In the genomic region with DNA sequence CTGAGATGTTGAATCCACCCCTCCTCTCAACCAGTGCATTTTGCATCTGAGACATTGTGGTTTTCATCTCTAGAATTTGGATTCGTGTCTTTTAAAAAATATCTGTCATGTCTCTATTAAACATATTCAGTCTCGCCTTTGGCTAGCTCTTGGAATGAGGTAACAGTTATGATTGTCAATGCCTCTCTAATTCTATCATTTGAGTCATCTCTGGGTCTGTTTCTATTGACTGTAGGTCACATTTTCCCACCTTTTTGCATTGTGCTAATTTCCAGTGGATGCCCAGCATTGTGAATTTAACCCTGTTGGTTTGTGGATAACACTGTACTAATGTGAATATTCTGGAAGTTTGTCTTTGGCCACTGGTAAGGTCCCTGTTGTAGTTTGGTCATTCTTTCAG, we compare ENCODE assay signal across 35 cellular contexts. TPM values are rescaled to one million over a fixed set of nuclear protein-coding genes. Genes with fewer than 3 reads are reported as not detected.
"Had no signal": no experiment of that assay in that cellular context is flagged by ENCODE, and none has a peak within 500 bp of the region (broad histone marks: within the 10 kb centered on the region; RNA-seq: fewer than 3 reads in every experiment).

No MANE protein-coding gene starts in this region.

- H3K4me1 ChIP-seq: adrenal gland, ascending aorta, body of pancreas, breast epithelium had no signal

- DNase-seq: activated effector memory CD4-positive, alpha-beta T cell treated with anti-CD3 and anti-CD28 coated beads, Interleukin-2, amount 50 U/mL, for 16 hours; activated effector memory CD4-positive, alpha-beta T cell treated with Interleukin-2 at 50 U/mL for 16 hours; activated gamma-delta T cell; activated gamma-delta T cell treated with Interleukin-2 at 50 U/mL for 16 hours; activated naive CD4-positive, alpha-beta T cell; activated naive CD4-positive, alpha-beta T cell treated with anti-CD3 and anti-CD28 coated beads for 36 hours; activated naive CD4-positive, alpha-beta T cell treated with anti-CD3 and anti-CD28 coated beads, Interleukin-2, amount 10 ng/mL, durations not matched to agents 7 days and 5 days; activated naive CD4-positive, alpha-beta T cell treated with anti-CD3 and anti-CD28 coated beads, Interleukin-2, amount 50 U/mL, for 16 hours; activated naive CD4-positive, alpha-beta T cell treated with Interleukin-2 at 50 U/mL for 16 hours; activated naive CD8-positive, alpha-beta T cell treated with anti-CD3 and anti-CD28 coated beads for 36 hours; activated naive CD8-positive, alpha-beta T cell treated with anti-CD3 and anti-CD28 coated beads, Interleukin-2, amount 10 ng/mL, durations not matched to agents 7 days and 5 days; activated naive CD8-positive, alpha-beta T cell treated with anti-CD3 and anti-CD28 coated beads, Interleukin-2, amount 50 U/mL, for 24 hours; activated T-cell treated with anti-CD3 and anti-CD28 coated beads, Interleukin-2, amount 50 U/mL, for 24 hours; activated T-cell treated with anti-CD3 and anti-CD28 coated beads, Interleukin-2, amount 50 U/mL, for 4 hours; activated T-cell treated with anti-CD3 and anti-CD28 coated beads, Interleukin-2, amount 50 U/mL, for 48 hours; activated T-cell treated with anti-CD3 and anti-CD28 coated beads, Interleukin-2, amount 50 U/mL, for 72 hours; adrenal gland; amniotic stem cell; amygdala; anterior cingulate cortex; aorta; body of pancreas; brain microvascular endothelial cell; caudate nucleus; central memory CD4-positive, alpha-beta T cell; cerebellar nuclear complex had no signal

- H3K36me3 ChIP-seq: adrenal gland, ascending aorta, brain microvascular endothelial cell, breast epithelium, cardiac muscle cell had no signal

- H3K4me3 ChIP-seq: adrenal gland, ascending aorta, body of pancreas, breast epithelium, cardiac muscle cell had no signal

- H3K27ac ChIP-seq: adrenal gland, ascending aorta, body of pancreas, brain microvascular endothelial cell, breast epithelium, cardiac muscle cell had no signal

RNA-seq across cellular contexts. Expression of a gene that starts 8.4 kb away (rescaled TPM):
- total RNA-seq: activated naive CD4-positive, alpha-beta T cell treated with anti-CD3 and anti-CD28 coated beads for 36 hours; activated naive CD4-positive, alpha-beta T cell treated with anti-CD3 and anti-CD28 coated beads, Interleukin-2, amount 50 U/mL, for 72 hours; activated naive CD8-positive, alpha-beta T cell treated with anti-CD3 and anti-CD28 coated beads for 36 hours; activated T-cell treated with anti-CD3 and anti-CD28 coated beads, Interleukin-2, amount 50 U/mL, for 4 hours; activated T-cell treated with anti-CD3 and anti-CD28 coated beads, Interleukin-2, amount 50 U/mL, for 72 hours; activated T-helper 1 cell treated with anti-CD3 and anti-CD28 coated beads, Interleukin-12 subunit alpha, Interleukin-12 subunit beta, Interleukin-2, Interleukin-4 antibody, amounts not matched to agents 30 ng/mL and 10 ng/mL and 1 ng/mL, durations not matched to agents 14 hours and 24 hours and 36 hours; activated T-helper 17 cell treated with anti-CD3 and anti-CD28 coated beads, Interleukin-2, amount 50 U/mL, for 72 hours; activated T-helper 2 cell treated with anti-CD3 and anti-CD28 coated beads, Interferon-gamma antibody, Interleukin-2, Interleukin-4, amounts not matched to agents 10 μg/mL and 5 μg/mL and 100 μg/mL, durations not matched to agents 14 hours and 24 hours and 36 hours; adrenal gland; ascending aorta; body of pancreas; bronchial epithelial cell; cardiac muscle cell; chondrocyte had no signal
